Comparison of ENCODE assay signal across 1 cellular context in the genomic region with DNA sequence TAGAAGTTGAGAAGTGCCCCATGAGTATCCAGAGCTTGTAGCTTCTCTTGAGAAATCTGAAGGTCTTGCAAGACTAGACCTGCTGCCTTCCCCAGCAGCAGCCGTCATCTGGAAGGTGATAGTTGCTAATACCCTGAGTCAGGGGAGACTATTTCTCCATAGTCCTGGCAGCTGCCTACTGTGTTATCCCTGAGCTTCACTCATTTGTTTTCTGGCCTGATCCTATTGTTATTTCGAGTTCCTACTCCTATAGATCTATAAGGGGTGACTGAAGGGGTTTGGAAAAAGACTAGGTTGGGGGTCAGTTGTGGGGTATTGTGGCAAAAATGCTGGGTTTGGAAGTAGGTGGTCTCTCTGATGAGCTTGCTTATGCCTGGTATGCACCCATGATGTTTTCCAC.
TF ChIP-seq lines count a peak whose summit lies in the region.

No MANE protein-coding gene starts in this region.

TF ChIP-seq in SK-N-SH treated with all-trans-retinoic acid at 6 μM for 48 hours, 23 proteins besides CTCF, POLR2A, EP300 and RAD21 (continued from another document):
- TF ChIP-seq, protein P1, sequence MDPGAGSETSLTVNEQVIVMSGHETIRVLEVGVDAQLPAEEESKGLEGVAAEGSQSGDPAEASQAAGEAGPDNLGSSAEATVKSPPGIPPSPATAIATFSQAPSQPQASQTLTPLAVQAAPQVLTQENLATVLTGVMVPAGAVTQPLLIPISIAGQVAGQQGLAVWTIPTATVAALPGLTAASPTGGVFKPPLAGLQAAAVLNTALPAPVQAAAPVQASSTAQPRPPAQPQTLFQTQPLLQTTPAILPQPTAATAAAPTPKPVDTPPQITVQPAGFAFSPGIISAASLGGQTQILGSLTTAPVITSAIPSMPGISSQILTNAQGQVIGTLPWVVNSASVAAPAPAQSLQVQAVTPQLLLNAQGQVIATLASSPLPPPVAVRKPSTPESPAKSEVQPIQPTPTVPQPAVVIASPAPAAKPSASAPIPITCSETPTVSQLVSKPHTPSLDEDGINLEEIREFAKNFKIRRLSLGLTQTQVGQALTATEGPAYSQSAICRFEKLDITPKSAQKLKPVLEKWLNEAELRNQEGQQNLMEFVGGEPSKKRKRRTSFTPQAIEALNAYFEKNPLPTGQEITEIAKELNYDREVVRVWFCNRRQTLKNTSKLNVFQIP (CRISPR knock-in tag; IDR thresholded peaks at IDR 0.05; ENCODE audit: borderline replicate concordance, low read depth), result no peak
- TF ChIP-seq, protein P2, sequence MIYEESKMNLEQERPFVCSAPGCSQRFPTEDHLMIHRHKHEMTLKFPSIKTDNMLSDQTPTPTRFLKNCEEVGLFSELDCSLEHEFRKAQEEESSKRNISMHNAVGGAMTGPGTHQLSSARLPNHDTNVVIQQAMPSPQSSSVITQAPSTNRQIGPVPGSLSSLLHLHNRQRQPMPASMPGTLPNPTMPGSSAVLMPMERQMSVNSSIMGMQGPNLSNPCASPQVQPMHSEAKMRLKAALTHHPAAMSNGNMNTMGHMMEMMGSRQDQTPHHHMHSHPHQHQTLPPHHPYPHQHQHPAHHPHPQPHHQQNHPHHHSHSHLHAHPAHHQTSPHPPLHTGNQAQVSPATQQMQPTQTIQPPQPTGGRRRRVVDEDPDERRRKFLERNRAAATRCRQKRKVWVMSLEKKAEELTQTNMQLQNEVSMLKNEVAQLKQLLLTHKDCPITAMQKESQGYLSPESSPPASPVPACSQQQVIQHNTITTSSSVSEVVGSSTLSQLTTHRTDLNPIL (CRISPR knock-in tag; IDR thresholded peaks at IDR 0.05; ENCODE audit: low read depth), result no peak
- TF ChIP-seq ARNTL (CRISPR knock-in tag; IDR thresholded peaks at IDR 0.05; ENCODE audit: borderline replicate concordance, low read depth) (no peak), ZFP30 (CRISPR knock-in tag; IDR thresholded peaks at IDR 0.05) (no peak), TOX (CRISPR knock-in tag; IDR thresholded peaks at IDR 0.05; ENCODE audit: borderline replicate concordance) (no peak), BACH2 (CRISPR knock-in tag; IDR thresholded peaks at IDR 0.05; ENCODE audit: borderline replicate concordance) (no peak), RARB (CRISPR knock-in tag; IDR thresholded peaks at IDR 0.05) (no peak), TCF4 (CRISPR knock-in tag; IDR thresholded peaks at IDR 0.05; ENCODE audit: borderline replicate concordance) (no peak), GLIS3 (CRISPR knock-in tag; IDR thresholded peaks at IDR 0.05) (no peak), ZFP3 (CRISPR knock-in tag; IDR thresholded peaks at IDR 0.05) (no peak), ZNF565 (CRISPR knock-in tag; conservative IDR thresholded peaks at IDR 0.05; ENCODE audit: low read depth) (no peak), ZNF70 (CRISPR knock-in tag; IDR thresholded peaks at IDR 0.05) (no peak), ZNF8 (CRISPR knock-in tag; IDR thresholded peaks at IDR 0.05) (no peak), ZC3H10 (CRISPR knock-in tag; IDR thresholded peaks at IDR 0.05) (no peak)
